8 cellular contexts compared by ENCODE assay signal in the genomic region with DNA sequence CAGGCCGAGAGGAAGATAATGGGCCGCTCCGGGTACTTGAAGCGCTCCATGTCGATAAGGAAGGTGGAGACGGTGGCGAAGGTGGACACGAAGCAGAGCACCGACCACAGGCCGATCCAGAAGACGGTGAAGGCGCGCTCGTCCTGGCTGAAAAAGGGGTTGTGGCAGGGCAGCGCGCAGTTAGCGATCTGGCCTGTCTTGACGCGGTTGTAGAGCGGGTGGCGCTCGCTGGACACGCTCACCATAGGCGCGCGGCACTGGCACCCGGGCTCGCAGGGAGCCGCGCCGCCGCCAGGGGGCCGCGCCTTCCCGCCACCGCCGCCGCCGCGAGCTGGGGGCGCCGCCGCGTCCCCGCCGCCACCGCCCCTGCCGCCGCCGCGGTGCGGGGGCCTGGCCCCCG.
A peak's percentile ranks its signal among the peaks of the same experiment; 100 is the strongest.
DNase-seq lines count a peak whose midpoint lies in the region; ATAC-seq and TF ChIP-seq lines count a peak whose summit lies in the region.

No MANE protein-coding gene starts in this region.

- no peak overlapping the region for H3K9ac ChIP-seq in OCI-LY1 (ENCODE audit: low read length)

- DNase-seq in activated CD4-positive, alpha-beta T cell treated with anti-CD3 and anti-CD28 coated beads for 48 hours: peak; percentile 50
- no peak for DNase-seq in activated CD4-positive, alpha-beta T cell treated with anti-CD3 and anti-CD28 coated beads, Interleukin-2, amount 50 U/mL, for 4 hours
- peak; percentile 23 for DNase-seq in astrocyte of the cerebellum (ENCODE audit: low read depth)
- peak; percentile 46 to 47 for DNase-seq in hippocampal formation (lab: John Stamatoyannopoulos, UW)
- peak; percentile 64 for DNase-seq in putamen (ENCODE audit: low spot score)
- no peak for DNase-seq in OCI-M1 (lab: John Stamatoyannopoulos, UW)

- H2AFZ ChIP-seq in OCI-LY1 (ENCODE audit: low read length): no peak overlapping the region

- H3K36me3 ChIP-seq in OCI-LY1 (ENCODE audit: insufficient read depth, low read length): no peaks in the 10 kb centered on the region

- H3K4me3 ChIP-seq in OCI-LY1 (ENCODE audit: low read depth, low read length, poor library complexity, severe bottlenecking) (no peak overlapping the region), astrocyte of the cerebellum (ENCODE audit: low read depth, low read length) (peak overlapping the region; percentile 49)

- H3K9me3 ChIP-seq in OCI-LY1 (ENCODE audit: low read length): no peaks in the 10 kb centered on the region

- H4K20me1 ChIP-seq in OCI-LY1 (ENCODE audit: insufficient read depth, low read length): no peaks in the 10 kb centered on the region

- H3K4me2 ChIP-seq in OCI-LY1 (ENCODE audit: low read length): no peak overlapping the region

- H3K27ac ChIP-seq in OCI-LY1 (ENCODE audit: low read depth, low read length, poor library complexity, severe bottlenecking): no peak overlapping the region

- in situ Hi-C loops in astrocyte of the cerebellum (cut with HindIII; ENCODE audit: low sequenced_read_pairs): no loop called here

- H3K4me1 ChIP-seq in OCI-LY1 (ENCODE audit: insufficient read depth, low read length, severe bottlenecking): peaks cover 22% of the 10 kb centered on the region

- no peaks in the 10 kb centered on the region for H3K79me2 ChIP-seq in OCI-LY1 (ENCODE audit: insufficient read depth, low read length)

- no peaks in the 10 kb centered on the region for H3K27me3 ChIP-seq in OCI-LY1 (ENCODE audit: insufficient read depth, low read length)

- H3K9me2 ChIP-seq in OCI-LY1 (ENCODE audit: low read depth, low read length): no peaks in the 10 kb centered on the region

- no peaks in the 10 kb centered on the region for H3F3A ChIP-seq in OCI-LY1 (ENCODE audit: insufficient read depth, low read length)

- TF ChIP-seq CTCF in OCI-LY1 (IDR thresholded peaks at IDR 0.05; ENCODE audit: low read length) (peak; percentile 9; the same call in 1 of the 2 replicates), astrocyte of the cerebellum (IDR thresholded peaks at IDR 0.05; ENCODE audit: low read depth, low read length, missing control alignments) (peak; percentile 2)

- peak; percentile 36 for ATAC-seq in HG02852 (IDR thresholded peaks at IDR 0.05; ENCODE audit: unreplicated experiment)

Comparison
In these comparisons a context has a peak if more than half of its experiments do, and no peak if none do; other contexts are left out.
1. DNase-seq: peak in activated CD4-positive, alpha-beta T cell treated with anti-CD3 and anti-CD28 coated beads for 48 hours (single experiment), astrocyte of the cerebellum (single experiment), hippocampal formation (2 of 2) and putamen (single experiment); none in activated CD4-positive, alpha-beta T cell treated with anti-CD3 and anti-CD28 coated beads, Interleukin-2, amount 50 U/mL, for 4 hours (0 of 2) and OCI-M1 (single experiment).